ENCODE assay signal across 30 cellular contexts in the genomic region with DNA sequence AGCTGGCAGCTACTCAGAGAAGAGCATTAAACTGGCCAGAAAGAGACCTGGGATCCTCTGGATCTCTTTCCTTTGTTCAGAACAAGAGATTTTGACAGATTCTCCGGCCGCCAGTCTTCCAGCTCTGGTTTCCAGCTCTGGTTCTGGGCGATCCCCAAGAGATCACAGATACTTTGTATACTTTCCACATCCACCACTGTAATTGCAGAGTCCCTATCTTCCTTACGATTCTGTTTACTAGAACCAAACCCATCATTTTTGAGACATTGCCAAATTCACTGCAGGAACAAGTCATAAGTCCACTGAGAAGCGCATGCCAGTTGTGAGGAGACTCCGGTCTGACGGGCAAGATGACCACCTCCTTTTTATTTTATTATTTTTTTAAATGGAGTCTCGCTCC.
DNase-seq lines count a peak whose midpoint lies in the region; ATAC-seq and TF ChIP-seq lines count a peak whose summit lies in the region.
"Had no signal": no experiment of that assay in that cellular context is flagged by ENCODE, and none has a peak within 500 bp of the region (broad histone marks: within the 10 kb centered on the region; RNA-seq: fewer than 3 reads in every experiment).

No MANE protein-coding gene starts in this region.

- no peak overlapping the region for H2AFZ ChIP-seq in osteoblast (ENCODE audit: low read length)

- H3K27me3 ChIP-seq in osteoblast (ENCODE audit: insufficient read depth, low read length) (no peaks in the 10 kb centered on the region), body of pancreas (no peaks in the 10 kb centered on the region)
- H3K27me3 ChIP-seq: BE2C, ovary had no signal

- H3K4me3 ChIP-seq in fibroblast of mammary gland (ENCODE audit: control insufficient read depth, low read depth, low read length): no peak overlapping the region
- H3K4me3 ChIP-seq in osteoblast (ENCODE audit: insufficient read depth, low read length): no peak overlapping the region
- H3K4me3 ChIP-seq in body of pancreas: no peak overlapping the region
- H3K4me3 ChIP-seq: lung, ovary, skin epidermis had no signal

- DNase-seq in EH (ENCODE audit: low read depth) (peak; percentile 30), fibroblast of mammary gland (ENCODE audit: low read depth) (peak; percentile 27), osteoblast (ENCODE audit: insufficient read length, low spot score, missing footprints) (no peak), DMS153 (lab: John Stamatoyannopoulos, UW) (no peak), body of pancreas (no peak), dedifferentiated amniotic fluid mesenchymal stem cell (ENCODE audit: extremely low spot score) (no peak)
- DNase-seq: activated CD4-positive, alpha-beta T cell treated with anti-CD3 and anti-CD28 coated beads for 36 hours; activated CD8-positive, alpha-beta T cell treated with anti-CD3 and anti-CD28 coated beads, Interleukin-2, amount 10 ng/mL, durations not matched to agents 7 days and 5 days; activated naive CD4-positive, alpha-beta T cell treated with anti-CD3 and anti-CD28 coated beads, Interleukin-2, amount 10 ng/mL, durations not matched to agents 7 days and 5 days; amygdala; BE2C; CD8-positive, alpha-beta T cell; cortex of kidney; hypothalamus; Karpas-422; left cardiac atrium; NCI-H1436; NCI-H2081 treated with DMSO at 0.1 percent for 48 hours; NCI-H345; nephron progenitor cell; ovary; retina; stimulated activated naive CD4-positive, alpha-beta T cell treated with Interleukin-2 at 50 U/mL for 16 hours; T1000 had no signal

- peaks cover 42% of the 10 kb centered on the region for H3K4me1 ChIP-seq in osteoblast (ENCODE audit: insufficient read depth, low read length)
- H3K4me1 ChIP-seq in body of pancreas: no peaks in the 10 kb centered on the region

- peak overlapping the region; percentile 70 for H3K27ac ChIP-seq in osteoblast (ENCODE audit: low read depth, low read length)
- no peak overlapping the region for H3K27ac ChIP-seq in body of pancreas
- H3K27ac ChIP-seq: ovary, VCaP had no signal

- no peaks in the 10 kb centered on the region for H3K79me2 ChIP-seq in osteoblast (ENCODE audit: insufficient read depth, low read length)

- H3K36me3 ChIP-seq in osteoblast (ENCODE audit: insufficient read depth, low read length) (no peaks in the 10 kb centered on the region), body of pancreas (replicated peaks in 1 of 2; ENCODE audit: insufficient read depth in 1 of 2, low read depth in 2 of 2) (no peaks in the 10 kb centered on the region)
- H3K36me3 ChIP-seq: BE2C, ovary had no signal

- intact Hi-C loops in body of pancreas (cut with DNase I): no loop called here

- ATAC-seq in SK-N-SH treated with all-trans-retinoic acid at 6 μM for 48 hours: peak; percentile 5; the same call in 2 of the 3 replicates
- no peak for ATAC-seq in body of pancreas
- ATAC-seq: activated CD4-positive, alpha-beta T cell treated with anti-CD3 and anti-CD28 coated beads for 36 hours; activated CD8-positive, alpha-beta T cell treated with anti-CD3 and anti-CD28 coated beads, Interleukin-2, amount 10 ng/mL, durations not matched to agents 7 days and 5 days; CD8-positive, alpha-beta T cell; esophagus mucosa; HCT116; left cardiac atrium had no signal

- 89% methylated on average over 8 of the region's 8 CpGs for WGBS in body of pancreas, 2 donors

- no peaks in the 10 kb centered on the region for H4K20me1 ChIP-seq in osteoblast (ENCODE audit: insufficient read depth, low read length)

- peak overlapping the region; percentile 56 for H3K4me2 ChIP-seq in osteoblast (ENCODE audit: insufficient read depth, low read length)

- H3K9me3 ChIP-seq in osteoblast (ENCODE audit: low read depth, low read length): no peaks in the 10 kb centered on the region
- no peaks in the 10 kb centered on the region for H3K9me3 ChIP-seq in body of pancreas
- H3K9me3 ChIP-seq: BE2C, ovary had no signal

- TF ChIP-seq POLR2A in body of pancreas (IDR thresholded peaks at IDR 0.05): no peak

- no peak for TF ChIP-seq CTCF in fibroblast of mammary gland (conservative IDR thresholded peaks at IDR 0.05; ENCODE audit: control insufficient read depth, insufficient read depth, low read depth, low read length)
- no peak for TF ChIP-seq CTCF in osteoblast (IDR thresholded peaks at IDR 0.05; ENCODE audit: extremely low read depth, low read depth, low read length)
- TF ChIP-seq CTCF in body of pancreas (IDR thresholded peaks at IDR 0.05): no peak

TF ChIP-seq in SK-N-SH treated with all-trans-retinoic acid at 6 μM for 48 hours, 23 proteins besides CTCF, POLR2A, EP300 and RAD21 (continues in another document):
- no peak for TF ChIP-seq ESRRG (CRISPR knock-in tag; IDR thresholded peaks at IDR 0.05)
- TF ChIP-seq, protein P1, sequence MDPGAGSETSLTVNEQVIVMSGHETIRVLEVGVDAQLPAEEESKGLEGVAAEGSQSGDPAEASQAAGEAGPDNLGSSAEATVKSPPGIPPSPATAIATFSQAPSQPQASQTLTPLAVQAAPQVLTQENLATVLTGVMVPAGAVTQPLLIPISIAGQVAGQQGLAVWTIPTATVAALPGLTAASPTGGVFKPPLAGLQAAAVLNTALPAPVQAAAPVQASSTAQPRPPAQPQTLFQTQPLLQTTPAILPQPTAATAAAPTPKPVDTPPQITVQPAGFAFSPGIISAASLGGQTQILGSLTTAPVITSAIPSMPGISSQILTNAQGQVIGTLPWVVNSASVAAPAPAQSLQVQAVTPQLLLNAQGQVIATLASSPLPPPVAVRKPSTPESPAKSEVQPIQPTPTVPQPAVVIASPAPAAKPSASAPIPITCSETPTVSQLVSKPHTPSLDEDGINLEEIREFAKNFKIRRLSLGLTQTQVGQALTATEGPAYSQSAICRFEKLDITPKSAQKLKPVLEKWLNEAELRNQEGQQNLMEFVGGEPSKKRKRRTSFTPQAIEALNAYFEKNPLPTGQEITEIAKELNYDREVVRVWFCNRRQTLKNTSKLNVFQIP (CRISPR knock-in tag; IDR thresholded peaks at IDR 0.05; ENCODE audit: borderline replicate concordance, low read depth): no peak
- TF ChIP-seq, protein P2, sequence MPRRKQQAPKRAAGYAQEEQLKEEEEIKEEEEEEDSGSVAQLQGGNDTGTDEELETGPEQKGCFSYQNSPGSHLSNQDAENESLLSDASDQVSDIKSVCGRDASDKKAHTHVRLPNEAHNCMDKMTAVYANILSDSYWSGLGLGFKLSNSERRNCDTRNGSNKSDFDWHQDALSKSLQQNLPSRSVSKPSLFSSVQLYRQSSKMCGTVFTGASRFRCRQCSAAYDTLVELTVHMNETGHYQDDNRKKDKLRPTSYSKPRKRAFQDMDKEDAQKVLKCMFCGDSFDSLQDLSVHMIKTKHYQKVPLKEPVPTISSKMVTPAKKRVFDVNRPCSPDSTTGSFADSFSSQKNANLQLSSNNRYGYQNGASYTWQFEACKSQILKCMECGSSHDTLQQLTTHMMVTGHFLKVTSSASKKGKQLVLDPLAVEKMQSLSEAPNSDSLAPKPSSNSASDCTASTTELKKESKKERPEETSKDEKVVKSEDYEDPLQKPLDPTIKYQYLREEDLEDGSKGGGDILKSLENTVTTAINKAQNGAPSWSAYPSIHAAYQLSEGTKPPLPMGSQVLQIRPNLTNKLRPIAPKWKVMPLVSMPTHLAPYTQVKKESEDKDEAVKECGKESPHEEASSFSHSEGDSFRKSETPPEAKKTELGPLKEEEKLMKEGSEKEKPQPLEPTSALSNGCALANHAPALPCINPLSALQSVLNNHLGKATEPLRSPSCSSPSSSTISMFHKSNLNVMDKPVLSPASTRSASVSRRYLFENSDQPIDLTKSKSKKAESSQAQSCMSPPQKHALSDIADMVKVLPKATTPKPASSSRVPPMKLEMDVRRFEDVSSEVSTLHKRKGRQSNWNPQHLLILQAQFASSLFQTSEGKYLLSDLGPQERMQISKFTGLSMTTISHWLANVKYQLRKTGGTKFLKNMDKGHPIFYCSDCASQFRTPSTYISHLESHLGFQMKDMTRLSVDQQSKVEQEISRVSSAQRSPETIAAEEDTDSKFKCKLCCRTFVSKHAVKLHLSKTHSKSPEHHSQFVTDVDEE (CRISPR knock-in tag; IDR thresholded peaks at IDR 0.05): no peak
- no peak for TF ChIP-seq ZC3H10 (CRISPR knock-in tag; IDR thresholded peaks at IDR 0.05)
- no peak for TF ChIP-seq RARB (CRISPR knock-in tag; IDR thresholded peaks at IDR 0.05)
- TF ChIP-seq ZFP3 (CRISPR knock-in tag; IDR thresholded peaks at IDR 0.05): no peak
- TF ChIP-seq, protein P3, sequence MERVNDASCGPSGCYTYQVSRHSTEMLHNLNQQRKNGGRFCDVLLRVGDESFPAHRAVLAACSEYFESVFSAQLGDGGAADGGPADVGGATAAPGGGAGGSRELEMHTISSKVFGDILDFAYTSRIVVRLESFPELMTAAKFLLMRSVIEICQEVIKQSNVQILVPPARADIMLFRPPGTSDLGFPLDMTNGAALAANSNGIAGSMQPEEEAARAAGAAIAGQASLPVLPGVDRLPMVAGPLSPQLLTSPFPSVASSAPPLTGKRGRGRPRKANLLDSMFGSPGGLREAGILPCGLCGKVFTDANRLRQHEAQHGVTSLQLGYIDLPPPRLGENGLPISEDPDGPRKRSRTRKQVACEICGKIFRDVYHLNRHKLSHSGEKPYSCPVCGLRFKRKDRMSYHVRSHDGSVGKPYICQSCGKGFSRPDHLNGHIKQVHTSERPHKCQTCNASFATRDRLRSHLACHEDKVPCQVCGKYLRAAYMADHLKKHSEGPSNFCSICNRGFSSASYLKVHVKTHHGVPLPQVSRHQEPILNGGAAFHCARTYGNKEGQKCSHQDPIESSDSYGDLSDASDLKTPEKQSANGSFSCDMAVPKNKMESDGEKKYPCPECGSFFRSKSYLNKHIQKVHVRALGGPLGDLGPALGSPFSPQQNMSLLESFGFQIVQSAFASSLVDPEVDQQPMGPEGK (CRISPR knock-in tag; IDR thresholded peaks at IDR 0.05; ENCODE audit: borderline replicate concordance): no peak
- TF ChIP-seq, protein P4, sequence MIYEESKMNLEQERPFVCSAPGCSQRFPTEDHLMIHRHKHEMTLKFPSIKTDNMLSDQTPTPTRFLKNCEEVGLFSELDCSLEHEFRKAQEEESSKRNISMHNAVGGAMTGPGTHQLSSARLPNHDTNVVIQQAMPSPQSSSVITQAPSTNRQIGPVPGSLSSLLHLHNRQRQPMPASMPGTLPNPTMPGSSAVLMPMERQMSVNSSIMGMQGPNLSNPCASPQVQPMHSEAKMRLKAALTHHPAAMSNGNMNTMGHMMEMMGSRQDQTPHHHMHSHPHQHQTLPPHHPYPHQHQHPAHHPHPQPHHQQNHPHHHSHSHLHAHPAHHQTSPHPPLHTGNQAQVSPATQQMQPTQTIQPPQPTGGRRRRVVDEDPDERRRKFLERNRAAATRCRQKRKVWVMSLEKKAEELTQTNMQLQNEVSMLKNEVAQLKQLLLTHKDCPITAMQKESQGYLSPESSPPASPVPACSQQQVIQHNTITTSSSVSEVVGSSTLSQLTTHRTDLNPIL (CRISPR knock-in tag; IDR thresholded peaks at IDR 0.05; ENCODE audit: low read depth): no peak
- no peak for TF ChIP-seq ZNF565 (CRISPR knock-in tag; conservative IDR thresholded peaks at IDR 0.05; ENCODE audit: low read depth)
- no peak for TF ChIP-seq ARNTL (CRISPR knock-in tag; IDR thresholded peaks at IDR 0.05; ENCODE audit: borderline replicate concordance, low read depth)
- TF ChIP-seq ZFP30 (CRISPR knock-in tag; IDR thresholded peaks at IDR 0.05): no peak
- TF ChIP-seq CSDC2 (CRISPR knock-in tag; IDR thresholded peaks at IDR 0.05): no peak
- TF ChIP-seq BACH2 (CRISPR knock-in tag; IDR thresholded peaks at IDR 0.05; ENCODE audit: borderline replicate concordance): no peak

Comparison
In these comparisons a context has a peak if more than half of its experiments do, and no peak if none do; other contexts are left out.
1. DNase-seq: peak in EH (single experiment) and fibroblast of mammary gland (single experiment); none in osteoblast (single experiment), DMS153 (single experiment), body of pancreas (0 of 4) and dedifferentiated amniotic fluid mesenchymal stem cell (single experiment).